Comparison of ENCODE assay signal across 17 cellular contexts in the genomic region with DNA sequence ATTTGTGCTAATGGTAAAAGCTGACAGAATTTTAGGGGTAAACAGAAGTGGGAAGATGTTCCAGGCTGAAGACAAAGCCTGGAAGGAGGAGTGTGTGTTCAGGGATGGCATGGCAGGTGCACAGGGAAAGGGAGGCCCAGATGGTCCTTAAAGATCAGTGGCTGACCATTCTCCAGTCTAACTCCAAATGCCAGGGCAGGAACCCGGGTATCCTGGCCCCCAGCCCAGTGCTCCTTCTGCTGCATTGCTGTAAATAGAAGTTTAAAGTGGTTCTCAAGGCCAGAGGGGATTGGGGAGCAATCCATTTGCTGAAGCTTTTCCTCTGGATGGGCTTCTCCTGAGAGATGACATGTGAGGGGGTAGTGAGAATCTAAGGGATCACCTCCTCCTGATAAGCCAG.
DNase-seq lines count a peak whose midpoint lies in the region; FAIRE-seq and TF ChIP-seq lines count a peak whose summit lies in the region.
"Had no signal": no experiment of that assay in that cellular context is flagged by ENCODE, and none has a peak within 500 bp of the region (broad histone marks: within the 10 kb centered on the region; RNA-seq: fewer than 3 reads in every experiment).

No MANE protein-coding gene starts in this region.

- H2AFZ ChIP-seq in astrocyte (ENCODE audit: low read depth, low read length): no peak overlapping the region

- no peaks in the 10 kb centered on the region for H3K27me3 Mint-ChIP-seq in astrocyte (ENCODE audit: low read depth, unreplicated experiment)
- H3K27me3 Mint-ChIP-seq in endothelial cell (ENCODE audit: unreplicated experiment): peaks cover 4% of the 10 kb centered on the region
- H3K27me3 Mint-ChIP-seq: CD4-positive, alpha-beta memory T cell had no signal

- H3K36me3 Mint-ChIP-seq in astrocyte (ENCODE audit: low read depth, unreplicated experiment): peaks cover 14% of the 10 kb centered on the region
- H3K36me3 Mint-ChIP-seq in endothelial cell (ENCODE audit: low read depth, unreplicated experiment): peaks cover 4% of the 10 kb centered on the region
- H3K36me3 Mint-ChIP-seq: CD4-positive, alpha-beta memory T cell had no signal

- DNase-seq in GM12892 (ENCODE audit: insufficient read length) (no peak), astrocyte (ENCODE audit: low read depth) (no peak), cerebellar nuclear complex (lab: John Stamatoyannopoulos, UW) (peak; percentile 16 to 70), endothelial cell (ENCODE audit: low spot score) (no peak), DMS153 (lab: John Stamatoyannopoulos, UW) (no peak), breast epithelium (ENCODE audit: low spot score in 2 of 2) (no peak), COLO668 (lab: John Stamatoyannopoulos, UW; ENCODE audit: unreplicated experiment) (no peak), activated T-cell treated with anti-CD3 and anti-CD28 coated beads for 4 hours (no peak)
- DNase-seq: Caco-2; CD4-positive, alpha-beta memory T cell; DND-41; GDM1; GOT3; HFFc6 had no signal

- H3K4me3 ChIP-seq in astrocyte (ENCODE audit: insufficient read depth, low read depth, low read length) (no peak overlapping the region), breast epithelium (no peak overlapping the region)
- H3K4me3 ChIP-seq: HAP-1 had no signal

- no peak overlapping the region for H3K9ac ChIP-seq in astrocyte (ENCODE audit: low read length)

- peaks cover 5% of the 10 kb centered on the region for H3K79me2 ChIP-seq in astrocyte (ENCODE audit: insufficient read depth, low read length)

- H3K4me1 ChIP-seq in astrocyte (ENCODE audit: insufficient read depth, low read length): peaks cover 4% of the 10 kb centered on the region
- no peaks in the 10 kb centered on the region for H3K4me1 ChIP-seq in breast epithelium
- H3K4me1 ChIP-seq: Caco-2, HAP-1 had no signal

- peaks cover 62% of the 10 kb centered on the region for H4K20me1 ChIP-seq in astrocyte (ENCODE audit: insufficient read depth, low read length)

- H3K36me3 ChIP-seq in astrocyte (ENCODE audit: insufficient read depth, low read length) (peaks cover 5% of the 10 kb centered on the region), breast epithelium (no peaks in the 10 kb centered on the region)
- H3K36me3 ChIP-seq: HAP-1 had no signal

- H3K4me2 ChIP-seq in astrocyte (ENCODE audit: low read length): no peak overlapping the region

- intact Hi-C loops in breast epithelium (cut with DNase I; ENCODE audit: low total_unique reads): no loop called here

- TF ChIP-seq POLR2A in GM12892 (IDR thresholded peaks at IDR 0.05; ENCODE audit: low read depth, low read length) (no peak), breast epithelium (IDR thresholded peaks at IDR 0.05) (no peak)

- H3K27me3 ChIP-seq in astrocyte (ENCODE audit: insufficient read depth, low read length) (no peaks in the 10 kb centered on the region), breast epithelium (no peaks in the 10 kb centered on the region)

- H3K27ac ChIP-seq in astrocyte (ENCODE audit: low read depth, low read length): no peak overlapping the region
- no peak overlapping the region for H3K27ac ChIP-seq in breast epithelium

- H3K4me3 Mint-ChIP-seq in astrocyte (ENCODE audit: unreplicated experiment) (peak overlapping the region; percentile 17), endothelial cell (ENCODE audit: unreplicated experiment) (no peak overlapping the region)
- H3K4me3 Mint-ChIP-seq: CD4-positive, alpha-beta memory T cell; HFFc6 had no signal

- FAIRE-seq in GM12892 (lab: Jason Lieb, UNC): peak; percentile 27
- no peak for FAIRE-seq in astrocyte (lab: Jason Lieb, UNC)
- FAIRE-seq: GM12891, H54 had no signal

- H3K27ac Mint-ChIP-seq in astrocyte (ENCODE audit: unreplicated experiment): no peak overlapping the region
- H3K27ac Mint-ChIP-seq in endothelial cell (ENCODE audit: unreplicated experiment): peak overlapping the region; percentile 57
- H3K27ac Mint-ChIP-seq: HFFc6 had no signal

- H3K9me3 Mint-ChIP-seq in astrocyte (ENCODE audit: unreplicated experiment) (no peaks in the 10 kb centered on the region), endothelial cell (ENCODE audit: unreplicated experiment) (no peaks in the 10 kb centered on the region)
- H3K9me3 Mint-ChIP-seq: CD4-positive, alpha-beta memory T cell; HFFc6 had no signal

- H3K4me1 Mint-ChIP-seq in astrocyte (ENCODE audit: low read depth, unreplicated experiment): peaks cover 18% of the 10 kb centered on the region
- H3K4me1 Mint-ChIP-seq in endothelial cell (ENCODE audit: unreplicated experiment): peaks cover 48% of the 10 kb centered on the region
- H3K4me1 Mint-ChIP-seq: CD4-positive, alpha-beta memory T cell had no signal

- H3K9me3 ChIP-seq in astrocyte (ENCODE audit: insufficient read depth, low read depth, low read length) (no peaks in the 10 kb centered on the region), breast epithelium (no peaks in the 10 kb centered on the region)
- H3K9me3 ChIP-seq: Caco-2, HAP-1 had no signal

- TF ChIP-seq CTCF in astrocyte (IDR thresholded peaks at IDR 0.05; ENCODE audit: insufficient read depth, low read depth, low read length) (no peak), endothelial cell (IDR thresholded peaks at IDR 0.05; ENCODE audit: unreplicated experiment) (no peak), breast epithelium (IDR thresholded peaks at IDR 0.05) (no peak)

Comparison
In these comparisons a context has a peak if more than half of its experiments do, and no peak if none do; other contexts are left out.
1. DNase-seq: peak in cerebellar nuclear complex (2 of 2); none in GM12892 (single experiment), astrocyte (single experiment), endothelial cell (single experiment), DMS153 (single experiment), breast epithelium (0 of 2), COLO668 (single experiment) and activated T-cell treated with anti-CD3 and anti-CD28 coated beads for 4 hours (single experiment).